Comparison of ENCODE assay signal across 8 cellular contexts in genomic region chr1:32892368-32893197, GRCh38. TPM values are rescaled to one million over a fixed set of nuclear protein-coding genes. Genes with fewer than 3 reads are reported as not detected.
DNase-seq lines count a peak whose midpoint lies in the region; ATAC-seq and TF ChIP-seq lines count a peak whose summit lies in the region.

No MANE protein-coding gene starts in this region.

- peak overlapping the region; percentile 76 for H3K4me2 ChIP-seq in mammary epithelial cell (ENCODE audit: insufficient read depth, low read depth, low read length)

- ATAC-seq in GM21529 (IDR thresholded peaks at IDR 0.05; ENCODE audit: unreplicated experiment), result no peak

- BruUV-seq in mammary epithelial cell (replicated peaks; lab: Mats Ljungman, UMichigan), result no TSS peak

- H3K27ac ChIP-seq in Peyer's patch, result peak overlapping the region in 3 of 4 donors; percentile 26 to 54 (median 43)
- no peak overlapping the region for H3K27ac ChIP-seq in mammary epithelial cell (ENCODE audit: insufficient read depth, low read depth, low read length)

- CTCF ChIA-PET in mammary epithelial cell (lab: Charles Lee; ENCODE audit: low non-redundant PET), result interaction anchor here (0.6 to 0.7 kb wide), 2 partner anchors 415 to 449 kb away, joined by 3 to 4 read pairs; no protein-coding TSS in a partner anchor

- WGBS in mammary epithelial cell (ENCODE audit: low coverage, missing lambda C conversion rate), result 58% methylated on average over 18 of the region's 49 CpGs

- in situ Hi-C loops in mammary epithelial cell (cut with MboI; ENCODE audit: low sequenced_read_pairs in 2 of 2), result no loop called here

- no peaks in the 10 kb centered on the region for H3K79me2 ChIP-seq in mammary epithelial cell (ENCODE audit: insufficient read depth, low read length)

- no peaks in the 10 kb centered on the region for H3K9me3 ChIP-seq in Peyer's patch
- no peaks in the 10 kb centered on the region for H3K9me3 ChIP-seq in mammary epithelial cell (replicated peaks; ENCODE audit: insufficient read depth, low read length)

- dilution Hi-C loops in mammary epithelial cell (cut with HindIII; ENCODE audit: low sequenced_read_pairs), result no loop called here

- H3K9ac ChIP-seq in mammary epithelial cell (ENCODE audit: insufficient read depth, low read length), result no peak overlapping the region

- H3K36me3 ChIP-seq in Peyer's patch (peaks cover 0 to 11% (median 0%) of the 10 kb centered on the region in 3 donors), mammary epithelial cell (ENCODE audit: insufficient read depth, low read length) (no peaks in the 10 kb centered on the region)

- H3K4me1 ChIP-seq in Peyer's patch (peaks cover 0 to 27% (median 4%) of the 10 kb centered on the region in 4 donors), mammary epithelial cell (ENCODE audit: insufficient read depth, low read length) (peaks cover 18% of the 10 kb centered on the region)

- H2AFZ ChIP-seq in mammary epithelial cell (ENCODE audit: low read depth, low read length), result peak overlapping the region; percentile 17

- intact Hi-C loops in mammary epithelial cell (cut with micrococcal nuclease), result no loop called here

- TF ChIP-seq CTCF in Peyer's patch (IDR thresholded peaks at IDR 0.05) (peak; percentile 1 to 81 (median 58)), mammary epithelial cell (conservative IDR thresholded peaks at IDR 0.05 in 1 of 2, IDR thresholded peaks at IDR 0.05 in 1 of 2; ENCODE audit: extremely low read depth in 1 of 2, insufficient read depth in 1 of 2, low read depth in 1 of 2, low read length in 2 of 2) (peak in 1 of 2 donors; percentile 18)

- H3K4me3 ChIP-seq in Peyer's patch (peak overlapping the region; percentile 27 to 53 (median 49)), mammary epithelial cell (replicated peaks in 1 of 3; ENCODE audit: insufficient read depth in 1 of 3, low read depth in 2 of 3, low read length in 3 of 3) (peak overlapping the region in 1 of 3 experiments; percentile 30)

- H4K20me1 ChIP-seq in mammary epithelial cell (ENCODE audit: insufficient read depth, low read length), result no peaks in the 10 kb centered on the region

- no peak for TF ChIP-seq POLR2A in Peyer's patch (IDR thresholded peaks at IDR 0.05)

- H3K27me3 ChIP-seq in Peyer's patch, result no peaks in the 10 kb centered on the region
- H3K27me3 ChIP-seq in mammary epithelial cell (ENCODE audit: insufficient read depth, low read length), result no peaks in the 10 kb centered on the region

- peak; percentile 72 for DNase-seq in activated CD4-positive, alpha-beta T cell treated with anti-CD3 and anti-CD28 coated beads for 48 hours
- no peak for DNase-seq in activated CD4-positive, alpha-beta T cell treated with anti-CD3 and anti-CD28 coated beads for 4 hours
- DNase-seq in Peyer's patch (peak in 2 of 3 donors; percentile 76 to 77), mammary epithelial cell (no peak), inferior parietal cortex (ENCODE audit: extremely low spot score) (peak; percentile 61), SKM-1 treated with dmso at 0.1 percent for 144 hours (lab: John Stamatoyannopoulos, UW; ENCODE audit: unreplicated experiment) (no peak)
- peak; percentile 68 for DNase-seq in stimulated activated CD4-positive, alpha-beta T cell treated with anti-CD3 and anti-CD28 coated beads, Interleukin-15, amount 100 ng/mL, for 24 hours

RNA-seq across cellular contexts. Expression of gene HPCA, which starts 6.3 kb away (rescaled TPM):
- total RNA-seq in Peyer's patch (under 1 TPM in 1 of 4 donors, not detected in 3; 0.53 TPM), mammary epithelial cell (not detected)
- not detected for polyA plus RNA-seq in mammary epithelial cell
- polyA minus RNA-seq in mammary epithelial cell, result not detected

RNA-seq across cellular contexts. Expression of gene TMEM54, which starts 8.6 kb away (rescaled TPM):
- total RNA-seq in Peyer's patch (100 to 1,000 TPM; 228 to 892 (median 538) TPM), mammary epithelial cell (100 to 1,000 TPM in 1 of 2 donors, 10 to 100 TPM in 1; 35.5 to 101 TPM)
- 158 TPM for polyA plus RNA-seq in mammary epithelial cell
- 85.8 TPM for polyA minus RNA-seq in mammary epithelial cell

RNA-seq across cellular contexts. Expression of gene FNDC5, which starts 21.9 kb away (rescaled TPM):
- total RNA-seq in Peyer's patch (1 to 10 TPM in 1 of 4 donors, not detected in 3; 1.8 TPM), mammary epithelial cell (not detected)
- polyA plus RNA-seq in mammary epithelial cell, result not detected
- polyA minus RNA-seq in mammary epithelial cell, result not detected

Comparison
In these comparisons a context has a peak if more than half of its experiments do, and no peak if none do; other contexts are left out.
1. DNase-seq: peak in activated CD4-positive, alpha-beta T cell treated with anti-CD3 and anti-CD28 coated beads for 48 hours (single experiment), Peyer's patch (2 of 3), inferior parietal cortex (single experiment) and stimulated activated CD4-positive, alpha-beta T cell treated with anti-CD3 and anti-CD28 coated beads, Interleukin-15, amount 100 ng/mL, for 24 hours (single experiment); none in activated CD4-positive, alpha-beta T cell treated with anti-CD3 and anti-CD28 coated beads for 4 hours (0 of 2), mammary epithelial cell (single experiment) and SKM-1 treated with dmso at 0.1 percent for 144 hours (single experiment).